ENCODE assay signal across 8 cellular contexts in genomic region chr7:91784469-91784868, GRCh38.
DNase-seq lines count a peak whose midpoint lies in the region; ATAC-seq lines count a peak whose summit lies in the region.

No MANE protein-coding gene starts in this region.

- ATAC-seq in GM18858 (IDR thresholded peaks at IDR 0.05; ENCODE audit: unreplicated experiment) (no peak), GM21619 (IDR thresholded peaks at IDR 0.05; ENCODE audit: unreplicated experiment) (no peak), GM21526 (IDR thresholded peaks at IDR 0.05; ENCODE audit: low FRiP score, unreplicated experiment) (no peak)

- DNase-seq in DMS153 (lab: John Stamatoyannopoulos, UW) (peak; percentile 66), NAMALWA (ENCODE audit: low spot score) (peak; percentile 55), SW480 (ENCODE audit: low spot score) (peak; percentile 83), hepatic stellate cell (ENCODE audit: low spot score) (peak; percentile 38), activated T-cell treated with anti-CD3 and anti-CD28 coated beads for 4 hours (no peak)
